ENCODE assay signal across 9 cellular contexts in the genomic region with DNA sequence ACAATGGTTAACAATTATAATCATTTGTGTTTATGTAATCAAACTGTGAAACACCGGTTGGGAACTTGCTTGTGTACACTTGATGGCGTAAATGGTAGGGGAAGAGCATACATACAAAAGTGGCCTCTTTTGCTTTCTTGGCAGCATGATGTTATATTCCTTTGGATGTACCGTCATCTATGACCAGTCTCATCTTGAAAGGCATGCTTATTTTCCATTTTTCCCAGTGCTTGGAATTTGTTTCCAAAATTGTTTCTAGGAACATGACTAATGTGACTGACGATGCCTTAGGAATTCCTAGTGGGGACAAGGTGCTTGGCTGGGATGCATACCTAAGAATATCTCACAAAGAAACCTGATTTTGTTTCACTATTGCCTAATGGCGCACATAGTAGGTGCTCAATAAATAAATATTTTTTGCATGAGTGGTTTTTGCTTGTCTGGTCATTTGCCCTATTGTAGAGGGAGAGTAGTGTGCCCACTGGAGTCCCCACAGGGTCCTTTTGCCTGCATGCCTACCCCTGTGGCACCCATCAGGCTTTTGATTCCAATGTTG. TPM values are rescaled to one million over a fixed set of nuclear protein-coding genes. Genes with fewer than 3 reads are reported as not detected.
A peak's percentile ranks its signal among the peaks of the same experiment; 100 is the strongest.
DNase-seq lines count a peak whose midpoint lies in the region; ATAC-seq and TF ChIP-seq lines count a peak whose summit lies in the region.
"Had no signal": no experiment of that assay in that cellular context is flagged by ENCODE, and none has a peak within 500 bp of the region (broad histone marks: within the 10 kb centered on the region; RNA-seq: fewer than 3 reads in every experiment).

No MANE protein-coding gene starts in this region.

- H2AFZ ChIP-seq in trophoblast cell (ENCODE audit: insufficient read depth, low read length, poor library complexity) = no peak overlapping the region

- H3K27ac ChIP-seq in CD8-positive, alpha-beta memory T cell (ENCODE audit: low read depth, low read length) = no peak overlapping the region
- H3K27ac ChIP-seq in Peyer's patch (peak overlapping the region; percentile 35 to 70 (median 52)), trophoblast cell (ENCODE audit: low read depth, low read length) (no peak overlapping the region), tibial nerve (peak overlapping the region in 2 of 4 donors; percentile 55 to 79)

- no peaks in the 10 kb centered on the region for H3K9me3 Mint-ChIP-seq in CD8-positive, alpha-beta memory T cell
- H3K9me3 Mint-ChIP-seq in effector memory CD8-positive, alpha-beta T cell = no peaks in the 10 kb centered on the region

- H2BK12ac ChIP-seq in trophoblast cell (ENCODE audit: low read length) = no peak overlapping the region

- no peak overlapping the region for H3K18ac ChIP-seq in trophoblast cell (ENCODE audit: low read length)

- H3K9ac ChIP-seq in trophoblast cell (ENCODE audit: low read length) = no peak overlapping the region

- peak overlapping the region; percentile 68 to 97 (median 92) for H3K27ac Mint-ChIP-seq in CD8-positive, alpha-beta memory T cell
- H3K27ac Mint-ChIP-seq in effector memory CD8-positive, alpha-beta T cell = peak overlapping the region; percentile 83 to 97

- CTCF ChIA-PET in CD8-positive, alpha-beta memory T cell (lab: Charles Lee) = interaction anchor here (1.0 to 4.3 kb wide), 5 partner anchors 11 to 71 kb away, joined by 4 to 30 read pairs (median 13); no protein-coding TSS in a partner anchor

- no peak overlapping the region for H3K14ac ChIP-seq in trophoblast cell (ENCODE audit: low read length)

- no peak overlapping the region for H4K91ac ChIP-seq in trophoblast cell (ENCODE audit: low read depth, low read length)

- DNase-seq in CD8-positive, alpha-beta memory T cell = no peak
- DNase-seq in Peyer's patch (no peak), trophoblast cell (peak; percentile 35 to 82), tibial nerve (ENCODE audit: low spot score in 2 of 2) (no peak), NCI-H2081 treated with DMSO at 0.1 percent for 48 hours (lab: John Stamatoyannopoulos, UW) (no peak)
- DNase-seq in effector memory CD8-positive, alpha-beta T cell = no peak
- DNase-seq: mucosa of descending colon had no signal

- peaks cover 44 to 71% (median 66%) of the 10 kb centered on the region in 3 donors for H3K4me1 Mint-ChIP-seq in CD8-positive, alpha-beta memory T cell
- peaks cover 26 to 45% of the 10 kb centered on the region in 2 donors for H3K4me1 Mint-ChIP-seq in effector memory CD8-positive, alpha-beta T cell (ENCODE audit: low read depth in 2 of 2)

- H3K4me3 Mint-ChIP-seq in CD8-positive, alpha-beta memory T cell = peak overlapping the region; percentile 10 to 86 (median 82)
- H3K4me3 Mint-ChIP-seq in effector memory CD8-positive, alpha-beta T cell = peak overlapping the region; percentile 62 to 65

- H3K23ac ChIP-seq in trophoblast cell (ENCODE audit: low read length) = no peak overlapping the region

- H3K36me3 ChIP-seq in CD8-positive, alpha-beta memory T cell (ENCODE audit: insufficient read depth, low read length) = peaks cover 15% of the 10 kb centered on the region
- H3K36me3 ChIP-seq in Peyer's patch (peaks cover 0 to 32% (median 0%) of the 10 kb centered on the region in 3 donors), trophoblast cell (ENCODE audit: control insufficient read depth in 1 of 2, insufficient read depth in 2 of 2, low read length in 2 of 2) (peaks cover 25 to 40% of the 10 kb centered on the region in 2 experiments), tibial nerve (peaks cover 0 to 35% (median 0%) of the 10 kb centered on the region in 3 donors)

- no peak for TF ChIP-seq POLR2A in Peyer's patch (IDR thresholded peaks at IDR 0.05)
- TF ChIP-seq POLR2A in tibial nerve (IDR thresholded peaks at IDR 0.05) = no peak

- H2BK120ac ChIP-seq in trophoblast cell (ENCODE audit: insufficient read depth, low read length, poor library complexity) = no peak overlapping the region

- H2BK5ac ChIP-seq in trophoblast cell (ENCODE audit: low read depth, low read length, poor library complexity) = no peak overlapping the region

- no peak overlapping the region for H4K8ac ChIP-seq in trophoblast cell (ENCODE audit: low read depth, low read length)

- no peaks in the 10 kb centered on the region for H3K27me3 ChIP-seq in CD8-positive, alpha-beta memory T cell (ENCODE audit: insufficient read depth, low read length, poor library complexity, severe bottlenecking)
- no peaks in the 10 kb centered on the region for H3K27me3 ChIP-seq in Peyer's patch
- no peaks in the 10 kb centered on the region for H3K27me3 ChIP-seq in trophoblast cell (ENCODE audit: insufficient read depth, low read length)
- H3K27me3 ChIP-seq in tibial nerve = no peaks in the 10 kb centered on the region

- H4K12ac ChIP-seq in trophoblast cell (ENCODE audit: low read depth, low read length) = no peak overlapping the region

- H3K79me2 ChIP-seq in trophoblast cell (ENCODE audit: control insufficient read depth, insufficient read depth, low read length, poor library complexity) = no peaks in the 10 kb centered on the region

- H3K4ac ChIP-seq in trophoblast cell (ENCODE audit: low read depth, low read length) = no peak overlapping the region

- no peaks in the 10 kb centered on the region for H3K9me3 ChIP-seq in CD8-positive, alpha-beta memory T cell (ENCODE audit: low read length)
- no peaks in the 10 kb centered on the region for H3K9me3 ChIP-seq in Peyer's patch
- no peaks in the 10 kb centered on the region for H3K9me3 ChIP-seq in trophoblast cell (ENCODE audit: insufficient read depth, low read depth, low read length)
- H3K9me3 ChIP-seq in tibial nerve = no peaks in the 10 kb centered on the region
- H3K9me3 ChIP-seq: mucosa of descending colon had no signal

- H3K4me1 ChIP-seq in CD8-positive, alpha-beta memory T cell (ENCODE audit: insufficient read depth, low read length) = peaks cover 58% of the 10 kb centered on the region
- H3K4me1 ChIP-seq in Peyer's patch (peaks cover 0 to 17% (median 6%) of the 10 kb centered on the region in 4 donors), trophoblast cell (ENCODE audit: control insufficient read depth in 1 of 2, insufficient read depth in 2 of 2, low read length in 2 of 2) (peaks cover 0 to 3% of the 10 kb centered on the region in 2 experiments), tibial nerve (peaks cover 0 to 22% (median 19%) of the 10 kb centered on the region in 4 donors)

- no CpG with 5 or more reads among the region's 5 CpGs for WGBS in trophoblast cell (ENCODE audit: extremely low coverage, insufficient coverage, insufficient read length)
- 51 to 57% methylated on average over 5 of the region's 5 CpGs for WGBS in tibial nerve, 2 donors

- TF ChIP-seq CTCF in Peyer's patch (IDR thresholded peaks at IDR 0.05) (no peak), tibial nerve (IDR thresholded peaks at IDR 0.05) (no peak)

- no peaks in the 10 kb centered on the region for H3K79me1 ChIP-seq in trophoblast cell (ENCODE audit: low read length)

- no peak overlapping the region for H3K4me3 ChIP-seq in CD8-positive, alpha-beta memory T cell (ENCODE audit: low read length)
- no peak overlapping the region for H3K4me3 ChIP-seq in Peyer's patch
- H3K4me3 ChIP-seq in trophoblast cell (ENCODE audit: low read depth, low read length) = no peak overlapping the region
- no peak overlapping the region for H3K4me3 ChIP-seq in tibial nerve
- H3K4me3 ChIP-seq: mucosa of descending colon had no signal

- POLR2A ChIA-PET in CD8-positive, alpha-beta memory T cell (lab: Charles Lee) = interaction anchor here (0.6 to 1.4 kb wide), 5 partner anchors 10 to 68 kb away, joined by 3 to 7 read pairs (median 5); partner anchors contain the start of gene ZC3H4

- TF ChIP-seq EP300 in tibial nerve (IDR thresholded peaks at IDR 0.05) = no peak

- H2AK5ac ChIP-seq in trophoblast cell (ENCODE audit: low read length) = no peak overlapping the region

- H3K36me3 Mint-ChIP-seq in CD8-positive, alpha-beta memory T cell = peaks cover 0 to 33% (median 20%) of the 10 kb centered on the region in 3 donors
- H3K36me3 Mint-ChIP-seq in effector memory CD8-positive, alpha-beta T cell (ENCODE audit: insufficient read depth) = peaks cover 33% of the 10 kb centered on the region

- no peak for ATAC-seq in effector memory CD8-positive, alpha-beta T cell (replicated peaks)
- ATAC-seq in HG02884 (IDR thresholded peaks at IDR 0.05; ENCODE audit: unreplicated experiment) (no peak), HG03342 (IDR thresholded peaks at IDR 0.05; ENCODE audit: unreplicated experiment) (no peak)

- H3K27me3 Mint-ChIP-seq in CD8-positive, alpha-beta memory T cell = no peaks in the 10 kb centered on the region
- no peaks in the 10 kb centered on the region for H3K27me3 Mint-ChIP-seq in effector memory CD8-positive, alpha-beta T cell

- H3K4me2 ChIP-seq in trophoblast cell (ENCODE audit: low read length) = no peak overlapping the region

RNA-seq across cellular contexts. Expression of gene SAE1, which starts 45.5 kb away (rescaled TPM):
- 100 to 1,000 TPM; 167 to 172 TPM for total RNA-seq in CD8-positive, alpha-beta memory T cell
- polyA plus RNA-seq in CD8-positive, alpha-beta memory T cell = 107 TPM
- total RNA-seq in Peyer's patch (10 to 100 TPM; 35.9 to 73.4 (median 40.3) TPM), tibial nerve (10 to 100 TPM; 37.9 to 66.9 (median 50.8) TPM)
- 152 and 161 TPM in 2 replicates for polyA plus RNA-seq in trophoblast cell (2013)

RNA-seq across cellular contexts. Expression of gene BBC3, which starts 54.9 kb away (rescaled TPM):
- 10 to 100 TPM; 19.8 to 20.1 TPM for total RNA-seq in CD8-positive, alpha-beta memory T cell
- 8.3 TPM for polyA plus RNA-seq in CD8-positive, alpha-beta memory T cell
- total RNA-seq in Peyer's patch = 10 to 100 TPM in 1 of 4 donors, 1 to 10 TPM in 3; 4.1 to 10.0 (median 5.5) TPM
- polyA plus RNA-seq in trophoblast cell (2013) = 11.7 and 11.8 TPM in 2 replicates
- 10 to 100 TPM in 1 of 4 donors, 1 to 10 TPM in 3; 2.8 to 11.0 (median 6.3) TPM for total RNA-seq in tibial nerve

Comparison
In these comparisons a context has a peak if more than half of its experiments do, and no peak if none do; other contexts are left out.
1. DNase-seq: peak in trophoblast cell (2 of 2); none in CD8-positive, alpha-beta memory T cell (0 of 5), Peyer's patch (0 of 3), effector memory CD8-positive, alpha-beta T cell (0 of 3), tibial nerve (0 of 2) and NCI-H2081 treated with DMSO at 0.1 percent for 48 hours (single experiment).
2. H3K27ac ChIP-seq: peak in Peyer's patch (4 of 4); none in CD8-positive, alpha-beta memory T cell (single experiment) and trophoblast cell (single experiment).